Comparison of ENCODE assay signal across 1 cellular context in genomic region chr17:80835816-80836657, GRCh38.
TF ChIP-seq lines count a peak whose summit lies in the region.

No MANE protein-coding gene starts in this region.

TF ChIP-seq in H1, 55 proteins besides CTCF, POLR2A, EP300 and RAD21 (continued from another document):
- TF ChIP-seq TCF12 (IDR thresholded peaks at IDR 0.05; ENCODE audit: low read depth, low read length) (no peak), EZH2 (IDR thresholded peaks at IDR 0.05; ENCODE audit: low read depth, low read length, severe bottlenecking) (no peak)
